8 cellular contexts compared by ENCODE assay signal in genomic region chr5:100479079-100479688, GRCh38. TPM values are rescaled to one million over a fixed set of nuclear protein-coding genes. Genes with fewer than 3 reads are reported as not detected.
DNase-seq lines count a peak whose midpoint lies in the region; TF ChIP-seq lines count a peak whose summit lies in the region.

No MANE protein-coding gene starts in this region.

- H3K79me2 ChIP-seq in DOHH2 (ENCODE audit: control insufficient read depth, low read length) (no peaks in the 10 kb centered on the region), GM23248 (ENCODE audit: insufficient read depth) (no peaks in the 10 kb centered on the region), neural cell (replicated peaks; ENCODE audit: insufficient read depth, low read length) (no peaks in the 10 kb centered on the region)

- H3F3A ChIP-seq in DOHH2 (ENCODE audit: control insufficient read depth, insufficient read depth) = no peaks in the 10 kb centered on the region
- no peaks in the 10 kb centered on the region for H3F3A ChIP-seq in GM23248 (ENCODE audit: insufficient read depth)
- H3F3A ChIP-seq in neural cell (ENCODE audit: insufficient read depth, low read length, poor library complexity, severe bottlenecking) = no peaks in the 10 kb centered on the region

- in situ Hi-C loops in GM23248 (cut with MboI) (no loop called here), T47D (cut with HindIII; ENCODE audit: low pct_unique_long_range_greater_than_20kb, low sequenced_read_pairs) (no loop called here)

- H3K4me2 ChIP-seq in DOHH2 (ENCODE audit: low read length) (no peak overlapping the region), GM23248 (ENCODE audit: unreplicated experiment) (no peak overlapping the region), neural cell (ENCODE audit: low read length) (no peak overlapping the region)

- H3K27ac ChIP-seq in DOHH2 (ENCODE audit: low read depth, low read length) (no peak overlapping the region), GM23248 (no peak overlapping the region), neural cell (ENCODE audit: low read length) (no peak overlapping the region), colonic mucosa (no peak overlapping the region)

- H3K9me2 ChIP-seq in DOHH2 (replicated peaks; ENCODE audit: control insufficient read depth, low read length) (no peaks in the 10 kb centered on the region), GM23248 (ENCODE audit: insufficient read depth) (no peaks in the 10 kb centered on the region), neural cell (ENCODE audit: insufficient read depth, low read length) (no peaks in the 10 kb centered on the region)

- H2AFZ ChIP-seq in GM23248 (no peak overlapping the region), neural cell (ENCODE audit: low read depth, low read length) (no peak overlapping the region)

- TF ChIP-seq RAD21 in neural cell (conservative IDR thresholded peaks at IDR 0.05) = peak; percentile 21

- H3K4me1 ChIP-seq in DOHH2 (ENCODE audit: control insufficient read depth, low read length) (no peaks in the 10 kb centered on the region), GM23248 (ENCODE audit: insufficient read depth) (no peaks in the 10 kb centered on the region), colonic mucosa (no peaks in the 10 kb centered on the region)

- WGBS in GM23248 (ENCODE audit: low coverage in 1 of 2, low lambda C conversion rate in 2 of 2, missing lambda C conversion rate in 2 of 2), 2 experiments = 77 to 87% methylated on average over 3 of the region's 3 CpGs

- no peaks in the 10 kb centered on the region for H4K20me1 ChIP-seq in DOHH2 (ENCODE audit: control insufficient read depth, insufficient read depth, low read depth, low read length)
- no peaks in the 10 kb centered on the region for H4K20me1 ChIP-seq in GM23248 (ENCODE audit: insufficient read depth)
- no peaks in the 10 kb centered on the region for H4K20me1 ChIP-seq in neural cell (ENCODE audit: insufficient read depth)

- DNase-seq in GM23248 = peak; percentile 28
- DNase-seq in NCI-H146 treated with DMSO at 0.1 percent for 48 hours (lab: John Stamatoyannopoulos, UW; ENCODE audit: unreplicated experiment) = peak; percentile 11
- DNase-seq in T47D (ENCODE audit: low read depth in 1 of 2, low spot score in 1 of 2) = peak; percentile 26 to 84
- no peak for DNase-seq in colonic mucosa
- DNase-seq in NCI-H1694 treated with DMSO at 0.1 percent for 48 hours (lab: John Stamatoyannopoulos, UW) = no peak
- DNase-seq in inferior parietal cortex (ENCODE audit: extremely low spot score) = no peak

- no peak for TF ChIP-seq EP300 in neural cell (conservative IDR thresholded peaks at IDR 0.05; ENCODE audit: poor library complexity, severe bottlenecking)

- H3K36me3 ChIP-seq in DOHH2 (ENCODE audit: control insufficient read depth, low read length) = no peaks in the 10 kb centered on the region
- H3K36me3 ChIP-seq in GM23248 (ENCODE audit: low read depth) = no peaks in the 10 kb centered on the region
- H3K36me3 ChIP-seq in neural cell (ENCODE audit: insufficient read depth, low read length) = no peaks in the 10 kb centered on the region
- no peaks in the 10 kb centered on the region for H3K36me3 ChIP-seq in colonic mucosa

- H3K9ac ChIP-seq in GM23248 = no peak overlapping the region
- H3K9ac ChIP-seq in neural cell (ENCODE audit: low read length) = no peak overlapping the region
- H3K9ac ChIP-seq in colonic mucosa (ENCODE audit: low read depth in 2 of 2, low read length in 2 of 2) = no peak overlapping the region

- H3K27me3 ChIP-seq in DOHH2 (ENCODE audit: control insufficient read depth, low read length) = no peaks in the 10 kb centered on the region
- H3K27me3 ChIP-seq in GM23248 (replicated peaks; ENCODE audit: insufficient read depth) = no peaks in the 10 kb centered on the region
- H3K27me3 ChIP-seq in neural cell (ENCODE audit: insufficient read depth, low read depth, low read length) = no peaks in the 10 kb centered on the region
- no peaks in the 10 kb centered on the region for H3K27me3 ChIP-seq in colonic mucosa

- intact Hi-C loops in colonic mucosa (cut with DNase I) = loop anchor here (5.0 kb wide), 1 partner anchor 913 kb away; no protein-coding TSS in a partner anchor

- no peaks in the 10 kb centered on the region for H3K9me3 ChIP-seq in DOHH2 (ENCODE audit: control insufficient read depth, insufficient read depth, low read length)
- no peaks in the 10 kb centered on the region for H3K9me3 ChIP-seq in GM23248 (ENCODE audit: low read depth)
- no peaks in the 10 kb centered on the region for H3K9me3 ChIP-seq in neural cell (ENCODE audit: low read length)
- no peaks in the 10 kb centered on the region for H3K9me3 ChIP-seq in colonic mucosa

- TF ChIP-seq CTCF in DOHH2 (IDR thresholded peaks at IDR 0.05; ENCODE audit: low read depth, low read length, poor library complexity, severe bottlenecking) (peak; percentile 47), neural cell (IDR thresholded peaks at IDR 0.05; ENCODE audit: poor library complexity, severe bottlenecking) (no peak), colonic mucosa (IDR thresholded peaks at IDR 0.05) (no peak)

- H3K4me3 ChIP-seq in DOHH2 (ENCODE audit: low read length) (no peak overlapping the region), GM23248 (no peak overlapping the region), neural cell (ENCODE audit: low read length) (no peak overlapping the region), colonic mucosa (no peak overlapping the region)

TF ChIP-seq in neural cell, 6 proteins besides CTCF, POLR2A, EP300 and RAD21:
- TF ChIP-seq EZH2 (IDR thresholded peaks at IDR 0.05; ENCODE audit: borderline replicate concordance, insufficient read depth, low read length, poor library complexity, severe bottlenecking) = no peak
- TF ChIP-seq SMC3 (conservative IDR thresholded peaks at IDR 0.05; ENCODE audit: poor library complexity) = peak; percentile 17
- no peak for TF ChIP-seq TAF1 (IDR thresholded peaks at IDR 0.05; ENCODE audit: low read depth)
- TF ChIP-seq REST (IDR thresholded peaks at IDR 0.05; ENCODE audit: borderline replicate concordance) = no peak
- no peak for TF ChIP-seq POLR2AphosphoS5 (IDR thresholded peaks at IDR 0.05)
TF ChIP-seq in neural cell: peak in this region for 1.

RNA-seq across cellular contexts. Expression of gene FAM174A, which starts 56.0 kb away (rescaled TPM):
- 27.9 and 29.2 TPM in 2 replicates for total RNA-seq in GM23248 (2014; rRNA removed; shearing (Covaris generic))
- 26.1 and 26.7 TPM in 2 replicates for polyA plus RNA-seq in GM23248 (2016; fragmentation: Nextera tagmentation; extraction: Ambion mirVana)
- 33.9 and 43.7 TPM in 2 replicates for polyA plus RNA-seq in neural cell
- polyA minus RNA-seq in neural cell = 28.8 and 34.8 TPM in 2 replicates
- total RNA-seq in colonic mucosa = 10 to 100 TPM; 16.4 to 17.6 TPM

Comparison
In these comparisons a context has a peak if more than half of its experiments do, and no peak if none do; other contexts are left out.
1. DNase-seq: peak in GM23248 (single experiment), NCI-H146 treated with DMSO at 0.1 percent for 48 hours (single experiment) and T47D (2 of 2); none in colonic mucosa (single experiment), NCI-H1694 treated with DMSO at 0.1 percent for 48 hours (single experiment) and inferior parietal cortex (single experiment).